Comparison of ENCODE assay signal across 8 cellular contexts in genomic region chr1:235127774-235128452, GRCh38. TPM values are rescaled to one million over a fixed set of nuclear protein-coding genes. Genes with fewer than 3 reads are reported as not detected.
DNase-seq lines count a peak whose midpoint lies in the region; ATAC-seq and TF ChIP-seq lines count a peak whose summit lies in the region.

No MANE protein-coding gene starts in this region.

- H3K4me3 ChIP-seq in fibroblast of pulmonary artery (replicated peaks; ENCODE audit: low read depth, low read length), result peak overlapping the region; percentile 82
- peak overlapping the region; percentile 79 for H3K4me3 ChIP-seq in parathyroid adenoma (ENCODE audit: low read depth, low read length)

- H2AFZ ChIP-seq in parathyroid adenoma, result peak overlapping the region; percentile 89

- peak overlapping the region; percentile 92 for H3K27ac Mint-ChIP-seq in activated CD4-positive, alpha-beta memory T cell treated with anti-CD3 and anti-CD28 coated beads, Interleukin-2, amount 10 ng/mL, durations not matched to agents 7 days and 5 days

- no peaks in the 10 kb centered on the region for H3K36me3 ChIP-seq in parathyroid adenoma (ENCODE audit: control insufficient read depth, insufficient read depth, low read length)

- H3K4me1 ChIP-seq in parathyroid adenoma, result peaks cover 2% of the 10 kb centered on the region

- TF ChIP-seq CTCF in fibroblast of pulmonary artery (IDR thresholded peaks at IDR 0.05; ENCODE audit: low read length, missing control alignments) (no peak), parathyroid adenoma (IDR thresholded peaks at IDR 0.05) (no peak)

- peak overlapping the region; percentile 75 for H3K27ac ChIP-seq in parathyroid adenoma

- no peaks in the 10 kb centered on the region for H3K9me3 ChIP-seq in parathyroid adenoma (ENCODE audit: control insufficient read depth, low read length)

- no peaks in the 10 kb centered on the region for H3K27me3 Mint-ChIP-seq in activated CD4-positive, alpha-beta memory T cell treated with anti-CD3 and anti-CD28 coated beads, Interleukin-2, amount 10 ng/mL, durations not matched to agents 7 days and 5 days

- CTCF ChIA-PET in activated CD4-positive, alpha-beta memory T cell treated with anti-CD3 and anti-CD28 coated beads, Interleukin-2, amount 10 ng/mL, durations not matched to agents 7 days and 5 days (lab: Charles Lee), result interaction anchor here (0.9 to 2.2 kb wide), 5 partner anchors 21 to 376 kb away, joined by 3 to 8 read pairs (median 5); partner anchors contain the start of genes B3GALNT2 and RBM34

- H3K4me2 ChIP-seq in parathyroid adenoma (ENCODE audit: low read length), result peak overlapping the region; percentile 69

- no peaks in the 10 kb centered on the region for H3K9me3 Mint-ChIP-seq in activated CD4-positive, alpha-beta memory T cell treated with anti-CD3 and anti-CD28 coated beads, Interleukin-2, amount 10 ng/mL, durations not matched to agents 7 days and 5 days

- H3K79me2 ChIP-seq in parathyroid adenoma, result peaks cover 23% of the 10 kb centered on the region

- peaks cover 42% of the 10 kb centered on the region for H3K36me3 Mint-ChIP-seq in activated CD4-positive, alpha-beta memory T cell treated with anti-CD3 and anti-CD28 coated beads, Interleukin-2, amount 10 ng/mL, durations not matched to agents 7 days and 5 days (ENCODE audit: low read depth)

- H3K9ac ChIP-seq in parathyroid adenoma, result peak overlapping the region; percentile 67

- no peaks in the 10 kb centered on the region for H3K27me3 ChIP-seq in parathyroid adenoma (ENCODE audit: control insufficient read depth, insufficient read depth, low read length)

- no peak for ATAC-seq in HG02623 (IDR thresholded peaks at IDR 0.05; ENCODE audit: unreplicated experiment)
- no peak for ATAC-seq in GM21528 (IDR thresholded peaks at IDR 0.05; ENCODE audit: low FRiP score, unreplicated experiment)
- ATAC-seq in GM19351 (IDR thresholded peaks at IDR 0.05; ENCODE audit: unreplicated experiment), result no peak

- peaks cover 47% of the 10 kb centered on the region for H3K4me1 Mint-ChIP-seq in activated CD4-positive, alpha-beta memory T cell treated with anti-CD3 and anti-CD28 coated beads, Interleukin-2, amount 10 ng/mL, durations not matched to agents 7 days and 5 days

- peak overlapping the region; percentile 98 for H3K4me3 Mint-ChIP-seq in activated CD4-positive, alpha-beta memory T cell treated with anti-CD3 and anti-CD28 coated beads, Interleukin-2, amount 10 ng/mL, durations not matched to agents 7 days and 5 days

- POLR2A ChIA-PET in activated CD4-positive, alpha-beta memory T cell treated with anti-CD3 and anti-CD28 coated beads, Interleukin-2, amount 10 ng/mL, durations not matched to agents 7 days and 5 days (lab: Charles Lee), result interaction anchor here (1.1 to 4.2 kb wide), 12 partner anchors 9 to 523 kb away, joined by 3 to 42 read pairs (median 4); partner anchors contain the start of genes IRF2BP2 and RBM34

- peak; percentile 39 for DNase-seq in DMS53 (lab: John Stamatoyannopoulos, UW)
- no peak for DNase-seq in DMS53 treated with DMSO at 0.1 percent for 48 hours (lab: John Stamatoyannopoulos, UW; ENCODE audit: unreplicated experiment)
- no peak for DNase-seq in activated CD4-positive, alpha-beta memory T cell treated with anti-CD3 and anti-CD28 coated beads, Interleukin-2, amount 10 ng/mL, durations not matched to agents 7 days and 5 days
- DNase-seq in fibroblast of pulmonary artery (ENCODE audit: low read depth), result peak; percentile 27

RNA-seq across cellular contexts. Expression of gene TOMM20, which starts 0.7 kb away (rescaled TPM):
- total RNA-seq in activated CD4-positive, alpha-beta memory T cell treated with anti-CD3 and anti-CD28 coated beads, Interleukin-2, amount 10 ng/mL, durations not matched to agents 7 days and 5 days, result 10 to 100 TPM; 81.4 to 89.3 TPM

RNA-seq across cellular contexts. Expression of gene RBM34, which starts 33.1 kb away (rescaled TPM):
- total RNA-seq in activated CD4-positive, alpha-beta memory T cell treated with anti-CD3 and anti-CD28 coated beads, Interleukin-2, amount 10 ng/mL, durations not matched to agents 7 days and 5 days, result 100 to 1,000 TPM in 1 of 2 experiments, 10 to 100 TPM in 1; 95.7 to 102 TPM

Comparison
In these comparisons a context has a peak if more than half of its experiments do, and no peak if none do; other contexts are left out.
1. DNase-seq: peak in DMS53 (single experiment) and fibroblast of pulmonary artery (single experiment); none in DMS53 treated with DMSO at 0.1 percent for 48 hours (single experiment) and activated CD4-positive, alpha-beta memory T cell treated with anti-CD3 and anti-CD28 coated beads, Interleukin-2, amount 10 ng/mL, durations not matched to agents 7 days and 5 days (single experiment).